Comparison of ENCODE assay signal across 19 cellular contexts in genomic region chr14:51540364-51540763, GRCh38.
A peak's percentile ranks its signal among the peaks of the same experiment; 100 is the strongest.
DNase-seq lines count a peak whose midpoint lies in the region; ATAC-seq, FAIRE-seq and TF ChIP-seq lines count a peak whose summit lies in the region.
"Had no signal": no experiment of that assay in that cellular context is flagged by ENCODE, and none has a peak within 500 bp of the region (broad histone marks: within the 10 kb centered on the region; RNA-seq: fewer than 3 reads in every experiment).

No MANE protein-coding gene starts in this region.

- CTCF ChIA-PET in AG04450 (lab: Charles Lee): interaction anchor here (0.6 kb wide), 2 partner anchors 8 to 1008 kb away, joined by 3 to 4 read pairs; partner anchors contain the start of gene MAP4K5
- CTCF ChIA-PET in activated naive CD4-positive, alpha-beta T cell treated with anti-CD3 and anti-CD28 coated beads for 36 hours (lab: Charles Lee): no interaction called here

- no peaks in the 10 kb centered on the region for H3K36me3 Mint-ChIP-seq in activated naive CD4-positive, alpha-beta T cell treated with anti-CD3 and anti-CD28 coated beads for 36 hours (ENCODE audit: low read depth)

- intact Hi-C loops in activated naive CD4-positive, alpha-beta T cell treated with anti-CD3 and anti-CD28 coated beads for 36 hours (cut with micrococcal nuclease): no loop called here
- intact Hi-C loops in left ventricle myocardium superior (cut with micrococcal nuclease): no loop called here

- no peak for ATAC-seq in GM21825 (IDR thresholded peaks at IDR 0.05; ENCODE audit: unreplicated experiment)
- ATAC-seq in left ventricle myocardium superior: no peak
- ATAC-seq: activated CD4-positive, alpha-beta T cell treated with anti-CD3 and anti-CD28 coated beads for 36 hours had no signal

- H3K4me3 ChIP-seq in AG04450 (ENCODE audit: low read depth, low read length) (no peak overlapping the region), bronchial epithelial cell (ENCODE audit: low read depth, low read length) (no peak overlapping the region)
- H3K4me3 ChIP-seq: cardiac muscle cell, transverse colon had no signal

- no peak overlapping the region for H3K4me3 Mint-ChIP-seq in activated naive CD4-positive, alpha-beta T cell treated with anti-CD3 and anti-CD28 coated beads for 36 hours
- H3K4me3 Mint-ChIP-seq: activated CD4-positive, alpha-beta T cell treated with anti-CD3 and anti-CD28 coated beads for 36 hours; activated naive CD8-positive, alpha-beta T cell had no signal

- H3K4me1 Mint-ChIP-seq in activated naive CD4-positive, alpha-beta T cell treated with anti-CD3 and anti-CD28 coated beads for 36 hours (ENCODE audit: low read depth): no peaks in the 10 kb centered on the region
- H3K4me1 Mint-ChIP-seq: activated CD4-positive, alpha-beta T cell treated with anti-CD3 and anti-CD28 coated beads for 36 hours had no signal

- H3K36me3 ChIP-seq in bronchial epithelial cell (ENCODE audit: control insufficient read depth, insufficient read depth, low read length): peaks cover 2% of the 10 kb centered on the region
- H3K36me3 ChIP-seq: cardiac muscle cell, transverse colon had no signal

- H3K27me3 ChIP-seq in AG04450 (ENCODE audit: control insufficient read depth, insufficient read depth, low read length) (no peaks in the 10 kb centered on the region), bronchial epithelial cell (ENCODE audit: control insufficient read depth, insufficient read depth, low read length) (no peaks in the 10 kb centered on the region)
- H3K27me3 ChIP-seq: cardiac muscle cell, transverse colon had no signal

- H3K27me3 Mint-ChIP-seq in activated naive CD4-positive, alpha-beta T cell treated with anti-CD3 and anti-CD28 coated beads for 36 hours (ENCODE audit: low read depth): peaks cover 3% of the 10 kb centered on the region

- no peaks in the 10 kb centered on the region for H3K9me3 Mint-ChIP-seq in activated naive CD4-positive, alpha-beta T cell treated with anti-CD3 and anti-CD28 coated beads for 36 hours

- H3K27ac Mint-ChIP-seq in activated naive CD4-positive, alpha-beta T cell treated with anti-CD3 and anti-CD28 coated beads for 36 hours: no peak overlapping the region
- H3K27ac Mint-ChIP-seq: activated CD4-positive, alpha-beta T cell treated with anti-CD3 and anti-CD28 coated beads for 36 hours; activated naive CD8-positive, alpha-beta T cell had no signal

- H3K27ac ChIP-seq in AG04450 (ENCODE audit: low read depth, low read length): peak overlapping the region; percentile 85
- H3K27ac ChIP-seq: cardiac muscle cell, transverse colon had no signal

- POLR2A ChIA-PET in AG04450 (lab: Yijun Ruan, JAX): no interaction called here

- FAIRE-seq in bronchial epithelial cell (lab: Jason Lieb, UNC): no peak

- no peaks in the 10 kb centered on the region for H3K9me3 ChIP-seq in AG04450 (ENCODE audit: control insufficient read depth, insufficient read depth, low read length)

- TF ChIP-seq CTCF in AG04450 (IDR thresholded peaks at IDR 0.05; ENCODE audit: low read depth, low read length) (no peak), bronchial epithelial cell (IDR thresholded peaks at IDR 0.05; ENCODE audit: insufficient read depth, low read length, severe bottlenecking) (no peak)

- DNase-seq in AG04450 (ENCODE audit: low read depth, low spot score): no peak
- DNase-seq in NCI-H226: peak; percentile 37
- peak; percentile 60 for DNase-seq in bronchial epithelial cell (ENCODE audit: low read depth)
- DNase-seq in kidney tubule cell (ENCODE audit: low spot score): peak; percentile 65
- no peak for DNase-seq in activated naive CD4-positive, alpha-beta T cell treated with anti-CD3 and anti-CD28 coated beads for 36 hours
- no peak for DNase-seq in left ventricle myocardium superior
- no peak for DNase-seq in NCI-H446 (lab: John Stamatoyannopoulos, UW)
- DNase-seq: ACHN; activated CD4-positive, alpha-beta T cell treated with anti-CD3 and anti-CD28 coated beads for 36 hours; activated T-cell treated with anti-CD3 and anti-CD28 coated beads for 4 hours; effector memory CD4-positive, alpha-beta T cell; glutamatergic neuron; KG1; NCI-H1105; stimulated activated naive CD4-positive, alpha-beta T cell; transverse colon had no signal

Comparison
In these comparisons a context has a peak if more than half of its experiments do, and no peak if none do; other contexts are left out.
1. DNase-seq: peak in NCI-H226 (single experiment), bronchial epithelial cell (single experiment) and kidney tubule cell (single experiment); none in AG04450 (single experiment), activated naive CD4-positive, alpha-beta T cell treated with anti-CD3 and anti-CD28 coated beads for 36 hours (single experiment), left ventricle myocardium superior (single experiment) and NCI-H446 (0 of 2).